Comparison of ENCODE assay signal across 10 cellular contexts in the genomic region with DNA sequence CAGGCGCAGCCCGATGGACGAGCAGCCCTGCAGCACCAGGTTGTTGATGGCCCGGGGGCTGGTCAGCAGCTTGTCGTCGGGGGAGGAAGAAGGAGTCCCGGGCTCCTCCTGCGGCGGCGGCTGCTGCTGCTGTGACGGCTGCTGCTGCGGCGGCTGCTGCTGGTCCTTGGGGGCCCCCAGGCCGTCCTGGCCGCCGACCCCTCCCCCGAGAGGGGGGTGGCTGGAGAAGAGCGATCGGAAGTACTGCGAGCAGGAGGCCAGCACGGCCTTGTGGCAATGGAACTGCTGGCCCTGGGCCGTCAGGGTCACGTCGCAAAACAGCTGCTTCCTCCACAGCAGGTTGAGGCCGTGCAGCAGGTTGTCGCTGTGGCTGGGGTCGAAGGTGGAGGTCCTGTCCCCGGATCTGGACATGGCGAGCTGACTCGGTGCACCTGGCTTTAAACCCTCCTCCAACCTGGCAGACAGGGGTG. TPM values are rescaled to one million over a fixed set of nuclear protein-coding genes. Genes with fewer than 3 reads are reported as not detected.
A peak's percentile ranks its signal among the peaks of the same experiment; 100 is the strongest.
DNase-seq lines count a peak whose midpoint lies in the region; ATAC-seq, FAIRE-seq and TF ChIP-seq lines count a peak whose summit lies in the region.
"Had no signal": no experiment of that assay in that cellular context is flagged by ENCODE, and none has a peak within 500 bp of the region (broad histone marks: within the 10 kb centered on the region; RNA-seq: fewer than 3 reads in every experiment).

No MANE protein-coding gene starts in this region.

- peaks cover 16% of the 10 kb centered on the region for H3K27me3 Mint-ChIP-seq in glutamatergic neuron (ENCODE audit: unreplicated experiment)

- H3K4me1 Mint-ChIP-seq in glutamatergic neuron (ENCODE audit: low read depth, unreplicated experiment) = peaks cover 7% of the 10 kb centered on the region

- TF ChIP-seq CTCF in glutamatergic neuron (IDR thresholded peaks at IDR 0.05; ENCODE audit: partially characterized antibody, unreplicated experiment) = no peak
- TF ChIP-seq CTCF in prostate gland (IDR thresholded peaks at IDR 0.05) = no peak
- no peak for TF ChIP-seq CTCF in tibial artery (IDR thresholded peaks at IDR 0.05)

- H3K4me1 ChIP-seq in ES-I3 (ENCODE audit: insufficient read depth, low read length) (peaks cover 8% of the 10 kb centered on the region), prostate gland (replicated peaks) (no peaks in the 10 kb centered on the region), tibial artery (peaks cover 0 to 34% (median 21%) of the 10 kb centered on the region in 4 donors)

- TF ChIP-seq POLR2A in prostate gland (IDR thresholded peaks at IDR 0.05) = no peak
- TF ChIP-seq POLR2A in GM12891 (IDR thresholded peaks at IDR 0.05; ENCODE audit: low read depth, low read length) = no peak

- no peak overlapping the region for H3K27ac ChIP-seq in prostate gland
- no peak overlapping the region for H3K27ac ChIP-seq in tibial artery

- H3K27ac Mint-ChIP-seq in glutamatergic neuron (ENCODE audit: unreplicated experiment) = no peak overlapping the region

- 3% methylated on average over 28 of the region's 30 CpGs for WGBS in prostate gland

- H3K9me3 ChIP-seq in ES-I3 (ENCODE audit: control insufficient read depth, insufficient read depth, low read length) = no peaks in the 10 kb centered on the region
- no peaks in the 10 kb centered on the region for H3K9me3 ChIP-seq in prostate gland
- H3K9me3 ChIP-seq in tibial artery = no peaks in the 10 kb centered on the region

- H3K4me3 ChIP-seq in prostate gland = peak overlapping the region; percentile 32 to 34
- peak overlapping the region in 1 of 2 donors; percentile 52 for H3K4me3 ChIP-seq in tibial artery

- FAIRE-seq in GM12891 (lab: Jason Lieb, UNC) = no peak

- H3K9me3 Mint-ChIP-seq in glutamatergic neuron (ENCODE audit: unreplicated experiment) = peaks cover 2% of the 10 kb centered on the region

- no peaks in the 10 kb centered on the region for H3K36me3 Mint-ChIP-seq in glutamatergic neuron (ENCODE audit: unreplicated experiment)

- intact Hi-C loops in prostate gland (cut with DNase I) = no loop called here
- intact Hi-C loops in tibial artery (cut with DNase I; ENCODE audit: low total_unique reads) = no loop called here

- H3K27me3 ChIP-seq in prostate gland (replicated peaks; ENCODE audit: insufficient read depth) (peaks cover 5% of the 10 kb centered on the region), tibial artery (peaks cover 0 to 37% of the 10 kb centered on the region in 2 donors)

- H3K4me3 Mint-ChIP-seq in glutamatergic neuron (ENCODE audit: unreplicated experiment) = peak overlapping the region; percentile 70

- DNase-seq in NCI-H774 (lab: John Stamatoyannopoulos, UW) (peak; percentile 37), glutamatergic neuron (peak; percentile 48), prostate gland (ENCODE audit: low spot score) (no peak), GM12891 (ENCODE audit: insufficient read length, low spot score) (no peak), tibial artery (no peak)
- DNase-seq: GDM1 had no signal

- H3K36me3 ChIP-seq in ES-I3 (ENCODE audit: insufficient read depth, low read length) (no peaks in the 10 kb centered on the region), prostate gland (no peaks in the 10 kb centered on the region), tibial artery (no peaks in the 10 kb centered on the region)

- H3K9ac ChIP-seq in ES-I3 (ENCODE audit: low read depth, low read length) = peak overlapping the region; percentile 46; the same call in 1 of the 2 replicates

- no peak for ATAC-seq in GM19452 (IDR thresholded peaks at IDR 0.05; ENCODE audit: unreplicated experiment)
- no peak for ATAC-seq in GM18861 (IDR thresholded peaks at IDR 0.05; ENCODE audit: unreplicated experiment)

TF ChIP-seq in GM12891, 5 proteins besides CTCF, POLR2A, EP300 and RAD21:
- no peak for TF ChIP-seq PAX5 (IDR thresholded peaks at IDR 0.05; ENCODE audit: insufficient read depth, low read length, severe bottlenecking)
- no peak for TF ChIP-seq POU2F2 (IDR thresholded peaks at IDR 0.05; ENCODE audit: low read depth, low read length)
- no peak for TF ChIP-seq TAF1 (IDR thresholded peaks at IDR 0.05; ENCODE audit: low read depth, low read length)
- no peak for TF ChIP-seq SPI1 (IDR thresholded peaks at IDR 0.05; ENCODE audit: low read depth, low read length)
- TF ChIP-seq POLR2AphosphoS5 (IDR thresholded peaks at IDR 0.05; ENCODE audit: low read depth, low read length) = no peak
TF ChIP-seq in GM12891: peak in this region for 0.

RNA-seq across cellular contexts. Expression of a gene that starts 2.6 kb away (rescaled TPM):
- not detected for total RNA-seq in glutamatergic neuron (ENCODE audit: unreplicated experiment)
- total RNA-seq in prostate gland = 1 to 10 TPM in 1 of 2 donors, under 1 TPM in 1; 0.41 to 3.0 TPM
- 0.22 TPM for polyA plus RNA-seq in GM12891 (2012; ENCODE audit: low read depth, missing spikeins)
- total RNA-seq: fibroblast of lung had no signal
- polyA plus RNA-seq: fibroblast of lung had no signal

Comparison
In these comparisons a context has a peak if more than half of its experiments do, and no peak if none do; other contexts are left out.
1. DNase-seq: peak in NCI-H774 (single experiment) and glutamatergic neuron (single experiment); none in prostate gland (single experiment), GM12891 (single experiment) and tibial artery (0 of 2).